Comparison of ENCODE assay signal across 1 cellular context in genomic region chr2:113011108-113011507, GRCh38.
TF ChIP-seq lines count a peak whose summit lies in the region.

No MANE protein-coding gene starts in this region.

TF ChIP-seq in K562, 482 proteins besides CTCF, POLR2A, EP300 and RAD21:
- TF ChIP-seq MCM7 (IDR thresholded peaks at IDR 0.05) (no peak), ZNF41 (CRISPR knock-in tag; conservative IDR thresholded peaks at IDR 0.05) (peak; percentile 98)
